In the genomic region with DNA sequence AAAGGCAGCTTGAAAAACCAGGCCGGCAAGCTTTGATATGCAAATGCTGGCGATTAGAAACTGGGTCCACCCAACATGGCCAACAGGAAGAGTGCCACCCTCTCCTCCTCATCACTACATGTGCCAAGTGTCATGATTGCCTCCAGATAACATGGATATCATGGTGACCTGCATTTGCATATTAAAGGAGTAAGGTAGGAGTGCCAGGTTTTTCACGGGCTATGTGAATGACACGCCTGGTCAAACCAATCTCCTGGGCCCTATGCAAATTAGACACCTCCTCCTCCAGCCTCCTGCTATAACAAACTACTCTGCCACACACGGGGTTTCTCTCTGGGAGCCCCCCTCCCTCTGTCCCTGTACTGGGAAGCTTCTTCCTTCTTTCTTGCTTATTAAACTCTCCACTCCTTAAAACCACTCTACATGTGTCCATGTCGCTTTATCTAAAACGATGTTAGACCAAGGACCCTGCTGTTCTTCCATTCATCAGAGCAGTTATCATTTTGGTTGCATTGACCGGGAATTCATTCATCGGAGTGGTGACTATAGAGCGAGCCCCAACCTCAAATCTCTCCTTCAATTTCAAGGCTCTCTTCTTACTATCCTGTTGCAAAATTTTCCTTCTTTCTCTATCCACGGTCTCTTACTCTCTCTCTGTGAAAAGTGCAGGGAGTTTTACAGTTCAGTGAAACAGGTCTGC, we compare ENCODE assay signal across 9 cellular contexts. TPM values are rescaled to one million over a fixed set of nuclear protein-coding genes. Genes with fewer than 3 reads are reported as not detected.
DNase-seq lines count a peak whose midpoint lies in the region; ATAC-seq, FAIRE-seq and TF ChIP-seq lines count a peak whose summit lies in the region.
"Had no signal": no experiment of that assay in that cellular context is flagged by ENCODE, and none has a peak within 500 bp of the region (broad histone marks: within the 10 kb centered on the region; RNA-seq: fewer than 3 reads in every experiment).

No MANE protein-coding gene starts in this region.

- H3K36me3 ChIP-seq in MM.1S (replicated peaks; ENCODE audit: insufficient read depth, low read length) (no peaks in the 10 kb centered on the region), colonic mucosa (no peaks in the 10 kb centered on the region)

- peak overlapping the region; percentile 83 for H2AFZ ChIP-seq in MM.1S (ENCODE audit: low read length)

- H3K79me2 ChIP-seq in MM.1S (ENCODE audit: low read length), result no peaks in the 10 kb centered on the region

- no peaks in the 10 kb centered on the region for H3K9me2 ChIP-seq in MM.1S (replicated peaks; ENCODE audit: insufficient read depth, low read length)

- H3K9me3 Mint-ChIP-seq in neural crest cell, result no peaks in the 10 kb centered on the region

- H3K4me3 ChIP-seq in MM.1S (ENCODE audit: low read length) (peak overlapping the region; percentile 58), colonic mucosa (no peak overlapping the region)

- peaks cover 7% of the 10 kb centered on the region for H3K27me3 Mint-ChIP-seq in neural crest cell (ENCODE audit: low read depth)

- H3K9me3 ChIP-seq in MM.1S (replicated peaks; ENCODE audit: insufficient read depth, low read length), result no peaks in the 10 kb centered on the region
- no peaks in the 10 kb centered on the region for H3K9me3 ChIP-seq in colonic mucosa

- H3K4me3 Mint-ChIP-seq in neural crest cell, result peak overlapping the region; percentile 87

- no peaks in the 10 kb centered on the region for H3K4me1 ChIP-seq in MM.1S (ENCODE audit: low read length)
- no peaks in the 10 kb centered on the region for H3K4me1 ChIP-seq in colonic mucosa

- DNase-seq in MM.1S, result peak; percentile 27
- peak; percentile 76 for DNase-seq in ecto neural progenitor cell (ENCODE audit: low spot score)
- peak; percentile 9 for DNase-seq in neural crest cell (ENCODE audit: low read depth, low spot score)
- DNase-seq in colonic mucosa, result no peak
- no peak for DNase-seq in DMS153 treated with DMSO at 0.1 percent for 48 hours (lab: John Stamatoyannopoulos, UW; ENCODE audit: unreplicated experiment)
- DNase-seq in GM19239 (ENCODE audit: insufficient read length, low spot score), result no peak
- no peak for DNase-seq in NCI-H1092 (lab: John Stamatoyannopoulos, UW)

- H3K9ac ChIP-seq in MM.1S (ENCODE audit: low read length) (no peak overlapping the region; the same call in 1 of the 2 replicates), colonic mucosa (ENCODE audit: low read depth in 2 of 2, low read length in 2 of 2) (no peak overlapping the region)

- peaks cover 3% of the 10 kb centered on the region; the same call in 1 of the 2 replicates for H3F3A ChIP-seq in MM.1S (ENCODE audit: insufficient read depth, low read length)

- TF ChIP-seq CTCF in MM.1S (IDR thresholded peaks at IDR 0.05; ENCODE audit: low read length) (no peak), neural crest cell (conservative IDR thresholded peaks at IDR 0.05) (no peak), colonic mucosa (IDR thresholded peaks at IDR 0.05) (no peak)

- no peaks in the 10 kb centered on the region for H3K27me3 ChIP-seq in MM.1S (replicated peaks; ENCODE audit: insufficient read depth, low read length)
- no peaks in the 10 kb centered on the region for H3K27me3 ChIP-seq in colonic mucosa

- no peak for FAIRE-seq in GM19239 (lab: Jason Lieb, UNC)

- no peak overlapping the region for H3K27ac Mint-ChIP-seq in neural crest cell (ENCODE audit: unreplicated experiment)

- H3K4me1 Mint-ChIP-seq in neural crest cell, result peaks cover 12% of the 10 kb centered on the region

- peak; percentile 19 for ATAC-seq in GM18508 (IDR thresholded peaks at IDR 0.05; ENCODE audit: insufficient read depth, unreplicated experiment)

- H4K20me1 ChIP-seq in MM.1S (ENCODE audit: insufficient read depth, low read length), result no peaks in the 10 kb centered on the region

- no peaks in the 10 kb centered on the region for H3K36me3 Mint-ChIP-seq in neural crest cell (ENCODE audit: low read depth)

- peak overlapping the region; percentile 76 for H3K4me2 ChIP-seq in MM.1S (ENCODE audit: low read depth, low read length)

- intact Hi-C loops in colonic mucosa (cut with DNase I), result loop anchor here (2.0 to 5.0 kb wide), 2 partner anchors 417 to 496 kb away; no protein-coding TSS in a partner anchor

- H3K27ac ChIP-seq in MM.1S (ENCODE audit: low read length) (no peak overlapping the region), colonic mucosa (no peak overlapping the region)

RNA-seq across cellular contexts. Expression of a gene that starts 27.5 kb away (rescaled TPM):
- total RNA-seq in neural crest cell, result not detected in 2 replicates
- total RNA-seq in colonic mucosa, result 10 to 100 TPM in 1 of 2 donors, 1 to 10 TPM in 1; 3.9 to 14.7 TPM
- total RNA-seq: ureter had no signal

RNA-seq across cellular contexts. Expression of a gene that starts 57.4 kb away (rescaled TPM):
- total RNA-seq in neural crest cell (not detected in 2 replicates), colonic mucosa (not detected)
- total RNA-seq: ureter had no signal

Comparison
In these comparisons a context has a peak if more than half of its experiments do, and no peak if none do; other contexts are left out.
1. DNase-seq: peak in MM.1S (single experiment), ecto neural progenitor cell (single experiment) and neural crest cell (single experiment); none in colonic mucosa (single experiment), DMS153 treated with DMSO at 0.1 percent for 48 hours (single experiment), GM19239 (single experiment) and NCI-H1092 (single experiment).